8 cellular contexts compared by ENCODE assay signal in genomic region chr6:34248727-34249468, GRCh38. TPM values are rescaled to one million over a fixed set of nuclear protein-coding genes. Genes with fewer than 3 reads are reported as not detected.
DNase-seq lines count a peak whose midpoint lies in the region; ATAC-seq, FAIRE-seq and TF ChIP-seq lines count a peak whose summit lies in the region.

SMIM29 (minus strand) TSS chr6:34249006; CDS start chr6:34247791, 1,215 bp downstream.

- no peaks in the 10 kb centered on the region for H3K9me1 ChIP-seq in keratinocyte (ENCODE audit: control insufficient read depth, extremely low read depth, insufficient read depth, low read length)

- peak within 1 kb of the TSS; percentile 88 for H2AFZ ChIP-seq in keratinocyte (ENCODE audit: control insufficient read depth, low read length)

- H3K4me2 ChIP-seq in keratinocyte (ENCODE audit: control insufficient read depth, extremely low read depth, insufficient read depth, low read depth, low read length), result peak within 1 kb of the TSS; percentile 98

- no peaks in the 10 kb centered on the region for H3K9me3 ChIP-seq in keratinocyte (ENCODE audit: control insufficient read depth, low read depth, low read length)

- no peaks in the 10 kb centered on the region for H3K27me3 ChIP-seq in keratinocyte (ENCODE audit: control insufficient read depth, extremely low read depth, insufficient read depth, low read length)

- dilution Hi-C loops in keratinocyte (cut with MboI; ENCODE audit: extremely low pct_ligation_motif_present, low sequenced_read_pairs), result no loop called here

- H3K79me2 ChIP-seq in keratinocyte (ENCODE audit: control insufficient read depth, insufficient read depth, low read length), result peaks cover 3% of the 10 kb centered on the region

- H3K9ac ChIP-seq in keratinocyte (ENCODE audit: control insufficient read depth, extremely low read depth, insufficient read depth, low read length), result peak within 1 kb of the TSS; percentile 85

- peak; percentile 68 for TF ChIP-seq CTCF in AG09319 (IDR thresholded peaks at IDR 0.05; ENCODE audit: low read depth, low read length)
- peak in 1 of 3 experiments; percentile 85 for TF ChIP-seq CTCF in keratinocyte (optimal IDR thresholded peaks at IDR 0.05 in 1 of 3, IDR thresholded peaks at IDR 0.05 in 1 of 3, conservative IDR thresholded peaks at IDR 0.05 in 1 of 3; ENCODE audit: extremely low read depth in 1 of 3, insufficient read depth in 2 of 3, low read length in 3 of 3)

- DNase-seq in AG09319 (ENCODE audit: extremely low read depth, low read depth), result peak; percentile 78
- DNase-seq in NCI-H446 (lab: John Stamatoyannopoulos, UW), result peak; percentile 90 to 97
- peak; percentile 97 for DNase-seq in activated CD4-positive, CD25-positive, alpha-beta regulatory T cell treated with anti-CD3 and anti-CD28 coated beads, Interleukin-2, amount 50 U/mL, for 16 hours (ENCODE audit: low read depth, low spot score)
- DNase-seq in central memory CD4-positive, alpha-beta T cell, result peak; percentile 97
- DNase-seq in keratinocyte (ENCODE audit: low read depth, low spot score), result no peak
- DNase-seq in stimulated activated CD4-positive, alpha-beta T cell treated with anti-CD3 and anti-CD28 coated beads, Interleukin-12 subunit alpha, Interleukin-12 subunit beta, amount 100 ng/mL, for 48 hours (ENCODE audit: low read depth in 2 of 3, low spot score in 1 of 3), result peak; percentile 94 to 98 (median 96)

- peak within 1 kb of the TSS; percentile 81 for H3K27ac ChIP-seq in keratinocyte (ENCODE audit: control insufficient read depth, insufficient read depth, low read length)

- peak within 1 kb of the TSS; percentile 72 to 95 (median 84) for H3K4me3 ChIP-seq in keratinocyte (ENCODE audit: control insufficient read depth in 2 of 3, extremely low read depth in 1 of 3, insufficient read depth in 2 of 3, low read depth in 1 of 3, low read length in 3 of 3)

- FAIRE-seq in keratinocyte (lab: Jason Lieb, UNC), result no peak

- ATAC-seq in GM19025 (IDR thresholded peaks at IDR 0.05; ENCODE audit: low read depth, unreplicated experiment) (peak; percentile 86), HG03342 (IDR thresholded peaks at IDR 0.05; ENCODE audit: unreplicated experiment) (peak; percentile 87)

- peaks cover 14% of the 10 kb centered on the region for H4K20me1 ChIP-seq in keratinocyte (ENCODE audit: control insufficient read depth, extremely low read depth, insufficient read depth, low read length)

- H3K36me3 ChIP-seq in keratinocyte (ENCODE audit: control insufficient read depth in 2 of 2, extremely low read depth in 1 of 2, insufficient read depth in 2 of 2, low read length in 2 of 2), result peaks cover 0 to 2% of the 10 kb centered on the region in 2 experiments

- H3K4me1 ChIP-seq in keratinocyte (ENCODE audit: control insufficient read depth, extremely low read depth, insufficient read depth, low read length), result peaks cover 42% of the 10 kb centered on the region

RNA-seq across cellular contexts. Expression of gene SMIM29, which starts in this region (rescaled TPM):
- 27.4 to 49.3 TPM (median 33.0 TPM) in 3 replicates for polyA plus RNA-seq in keratinocyte
- 16.0 TPM for polyA plus RNA-seq in keratinocyte (2011; ENCODE audit: low read depth)
- polyA plus RNA-seq in keratinocyte (2011; cell fraction: cytosol; rRNA removed), result 35.4 and 62.8 TPM in 2 replicates
- polyA plus RNA-seq in keratinocyte (2011; cell fraction: nucleus; rRNA removed), result 27.3 and 38.3 TPM in 2 replicates
- 48.3 and 50.2 TPM in 2 replicates for polyA plus RNA-seq in keratinocyte (2012; ENCODE audit: low replicate concordance)
- 18.6 to 50.4 TPM (median 32.2 TPM) in 3 replicates for polyA minus RNA-seq in keratinocyte
- polyA minus RNA-seq in keratinocyte (2011; cell fraction: cytosol; rRNA and poly(A)+ RNA removed), result 78.5 TPM
- polyA minus RNA-seq in keratinocyte (2011; cell fraction: nucleus; rRNA and poly(A)+ RNA removed), result 5.9 and 6.0 TPM in 2 replicates
